In genomic region chr19:40059624-40060023, GRCh38 we compare ENCODE assay signal across 23 cellular contexts.
"Had no signal": no experiment of that assay in that cellular context is flagged by ENCODE, and none has a peak within 500 bp of the region (broad histone marks: within the 10 kb centered on the region; RNA-seq: fewer than 3 reads in every experiment).

No MANE protein-coding gene starts in this region.

- FAIRE-seq: RCC 7860 had no signal

- H3K27me3 ChIP-seq: SJSA1 had no signal

- DNase-seq: IMR-90, MV-4-11, NCI-H1048, NCI-H1105, NCI-H1417, NCI-H146, NCI-H1694 treated with DMSO at 0.1 percent for 48 hours, NCI-H1930, NCI-H2081, NCI-H2107, NCI-H2171, NCI-H226, NCI-H446, NCI-H510A, NCI-H524 treated with DMSO at 0.1 percent for 48 hours, NCI-H69, NCI-H774, Right ventricle myocardium superior, RPMI8226, SIG-M5 had no signal

- H3K27ac ChIP-seq: SJSA1, SK-N-MC had no signal

- H3K4me3 ChIP-seq: SJSA1, SK-N-MC had no signal

- H3K36me3 ChIP-seq: SJSA1 had no signal

- H3K4me1 ChIP-seq: SJSA1 had no signal
